In genomic region chr9:95764920-95765319, GRCh38 we compare ENCODE assay signal across 17 cellular contexts.
A peak's percentile ranks its signal among the peaks of the same experiment; 100 is the strongest.
DNase-seq lines count a peak whose midpoint lies in the region; ATAC-seq, FAIRE-seq and TF ChIP-seq lines count a peak whose summit lies in the region.
"Had no signal": no experiment of that assay in that cellular context is flagged by ENCODE, and none has a peak within 500 bp of the region (broad histone marks: within the 10 kb centered on the region; RNA-seq: fewer than 3 reads in every experiment).

No MANE protein-coding gene starts in this region.

- H2AK5ac ChIP-seq in H1 (ENCODE audit: low read depth, low read length) (no peak overlapping the region), neuronal stem cell (ENCODE audit: low read depth, low read length) (no peak overlapping the region)

- no peak overlapping the region for H4K8ac ChIP-seq in H1 (ENCODE audit: extremely low read depth, insufficient read depth, low read length)
- no peak overlapping the region for H4K8ac ChIP-seq in neuronal stem cell (ENCODE audit: low read depth, low read length)

- no peak for FAIRE-seq in H1 (lab: Jason Lieb, UNC)
- FAIRE-seq: GM12878 had no signal

- TF ChIP-seq EP300 in H1 (IDR thresholded peaks at IDR 0.05; ENCODE audit: borderline replicate concordance in 1 of 2, low read depth in 2 of 2, low read length in 2 of 2): no peak

- no peaks in the 10 kb centered on the region for H4K20me1 ChIP-seq in H1 (replicated peaks in 1 of 2; ENCODE audit: control insufficient read depth in 1 of 2, insufficient read depth in 2 of 2, low read length in 2 of 2)

- H3K27ac ChIP-seq in 22Rv1: peak overlapping the region; percentile 40; the same call in 1 of the 2 replicates
- no peak overlapping the region for H3K27ac ChIP-seq in H1 (ENCODE audit: low read depth, low read length)
- H3K27ac ChIP-seq in neuronal stem cell (replicated peaks; ENCODE audit: low read length): no peak overlapping the region
- H3K27ac ChIP-seq: dorsolateral prefrontal cortex, GM23248, HL-60 had no signal

- DNase-seq in NCI-H2227 (lab: John Stamatoyannopoulos, UW; ENCODE audit: unreplicated experiment): peak; percentile 20
- no peak for DNase-seq in H1 (ENCODE audit: low read depth in 1 of 2, low spot score in 2 of 2)
- DNase-seq in neuronal stem cell (ENCODE audit: low spot score): no peak
- DNase-seq in NCI-H1092 treated with DMSO at 0.1 percent for 48 hours (lab: John Stamatoyannopoulos, UW): no peak
- DNase-seq in activated CD4-positive, CD25-positive, alpha-beta regulatory T cell (lab: John Stamatoyannopoulos, UW): no peak
- DNase-seq in activated T-helper 1 cell treated with anti-CD3 and anti-CD28 coated beads, Interleukin-12 subunit alpha, Interleukin-12 subunit beta, Interleukin-2, Interleukin-4 antibody, amounts not matched to agents 30 ng/mL and 10 ng/mL and 1 ng/mL, durations not matched to agents 14 hours and 24 hours and 36 hours (ENCODE audit: low spot score): no peak
- DNase-seq: activated naive CD8-positive, alpha-beta T cell treated with anti-CD3 and anti-CD28 coated beads, Interleukin-2, amount 50 U/mL, for 24 hours; DND-41; dorsolateral prefrontal cortex; GM23248; kidney glomerular epithelial cell; MM.1S; NCI-H524 treated with DMSO at 0.1 percent for 48 hours had no signal

- H3K4me1 Mint-ChIP-seq in activated T-helper 1 cell treated with anti-CD3 and anti-CD28 coated beads, Interleukin-12 subunit alpha, Interleukin-12 subunit beta, Interleukin-2, Interleukin-4 antibody, amounts not matched to agents 30 ng/mL and 10 ng/mL and 1 ng/mL, durations not matched to agents 14 hours and 24 hours and 36 hours (ENCODE audit: low read depth): no peaks in the 10 kb centered on the region

- H3K4ac ChIP-seq in H1 (replicated peaks; ENCODE audit: insufficient read length, low read depth, low read length) (no peak overlapping the region), neuronal stem cell (ENCODE audit: low read length) (no peak overlapping the region)

- H2AFZ ChIP-seq in H1 (ENCODE audit: low read length) (no peak overlapping the region), neuronal stem cell (ENCODE audit: low read length) (peak overlapping the region; percentile 74)
- H2AFZ ChIP-seq: GM23248 had no signal

- WGBS in H1 (ENCODE audit: extremely low coverage in 1 of 2, insufficient coverage in 1 of 2, insufficient read length in 1 of 2, insufficient replicate concordance in 2 of 2, low coverage in 1 of 2, low lambda C conversion rate in 2 of 2, missing lambda C conversion rate in 1 of 2), 2 experiments: 81% methylated on average over 12 of the region's 12 CpGs; no CpG with 5 or more reads in 1 of the 2 experiments
- WGBS in neuronal stem cell (ENCODE audit: extremely low coverage in 2 of 2, insufficient read length in 2 of 2, insufficient replicate concordance in 1 of 2), 2 donors: no CpG with 5 or more reads among the region's 12 CpGs

- TF ChIP-seq CTCF in 22Rv1 (IDR thresholded peaks at IDR 0.05): no peak
- no peak for TF ChIP-seq CTCF in H1 (IDR thresholded peaks at IDR 0.05; ENCODE audit: control extremely low read depth in 1 of 3, insufficient read depth in 1 of 3, low read depth in 1 of 3, low read length in 3 of 3)

- ATAC-seq in GM21576 (IDR thresholded peaks at IDR 0.05; ENCODE audit: unreplicated experiment): no peak
- ATAC-seq: activated naive CD8-positive, alpha-beta T cell treated with anti-CD3 and anti-CD28 coated beads, Interleukin-2, amount 50 U/mL, for 24 hours; GM12878 had no signal

- H3K79me2 ChIP-seq in H1 (ENCODE audit: control insufficient read depth in 1 of 2, insufficient read depth in 2 of 2, low read length in 2 of 2): no peaks in the 10 kb centered on the region

- no peak overlapping the region for H3K27ac Mint-ChIP-seq in activated T-helper 1 cell treated with anti-CD3 and anti-CD28 coated beads, Interleukin-12 subunit alpha, Interleukin-12 subunit beta, Interleukin-2, Interleukin-4 antibody, amounts not matched to agents 30 ng/mL and 10 ng/mL and 1 ng/mL, durations not matched to agents 14 hours and 24 hours and 36 hours
- H3K27ac Mint-ChIP-seq: activated naive CD8-positive, alpha-beta T cell treated with anti-CD3 and anti-CD28 coated beads, Interleukin-2, amount 50 U/mL, for 24 hours had no signal

- H3K9me3 Mint-ChIP-seq in activated T-helper 1 cell treated with anti-CD3 and anti-CD28 coated beads, Interleukin-12 subunit alpha, Interleukin-12 subunit beta, Interleukin-2, Interleukin-4 antibody, amounts not matched to agents 30 ng/mL and 10 ng/mL and 1 ng/mL, durations not matched to agents 14 hours and 24 hours and 36 hours: no peaks in the 10 kb centered on the region
- H3K9me3 Mint-ChIP-seq: activated naive CD8-positive, alpha-beta T cell treated with anti-CD3 and anti-CD28 coated beads, Interleukin-2, amount 50 U/mL, for 24 hours had no signal

- H2BK120ac ChIP-seq in H1 (replicated peaks; ENCODE audit: low read depth, low read length): peak overlapping the region; percentile 78
- H2BK120ac ChIP-seq in neuronal stem cell (ENCODE audit: low read depth, low read length): no peak overlapping the region

- H3K4me3 ChIP-seq in H1 (ENCODE audit: extremely low read depth in 1 of 4, insufficient read depth in 2 of 4, low read depth in 3 of 4, low read length in 4 of 4) (no peak overlapping the region), neuronal stem cell (ENCODE audit: low read length in 2 of 2) (no peak overlapping the region)
- H3K4me3 ChIP-seq: GM12878, GM23248 had no signal

- H4K5ac ChIP-seq in H1 (ENCODE audit: insufficient read length, low read depth, low read length): peak overlapping the region; percentile 50

- H3K27me3 Mint-ChIP-seq in activated T-helper 1 cell treated with anti-CD3 and anti-CD28 coated beads, Interleukin-12 subunit alpha, Interleukin-12 subunit beta, Interleukin-2, Interleukin-4 antibody, amounts not matched to agents 30 ng/mL and 10 ng/mL and 1 ng/mL, durations not matched to agents 14 hours and 24 hours and 36 hours (ENCODE audit: insufficient read depth): peaks cover 5% of the 10 kb centered on the region

- H2BK12ac ChIP-seq in H1 (ENCODE audit: low read depth, low read length) (peak overlapping the region; percentile 45; the same call in 1 of the 2 replicates), neuronal stem cell (ENCODE audit: low read length) (no peak overlapping the region)

- H2BK15ac ChIP-seq in H1 (ENCODE audit: low read length) (no peak overlapping the region), neuronal stem cell (ENCODE audit: low read length) (no peak overlapping the region)

- H3K79me1 ChIP-seq in H1 (ENCODE audit: low read depth, low read length) (no peaks in the 10 kb centered on the region), neuronal stem cell (ENCODE audit: low read depth, low read length) (no peaks in the 10 kb centered on the region)

- no peak overlapping the region for H3K56ac ChIP-seq in H1 (replicated peaks; ENCODE audit: insufficient read length, low read depth, low read length)

- H2BK20ac ChIP-seq in H1 (ENCODE audit: low read length): peak overlapping the region; percentile 24; the same call in 1 of the 2 replicates

- 0 out of 7 replicates have a peak, but pooled peaks cover 0 to 6% (median 1%) of the 10 kb centered on the region in 4 experiments for H3K27me3 ChIP-seq in H1 (replicated peaks in 1 of 4; ENCODE audit: control insufficient read depth in 3 of 4, extremely low read depth in 1 of 4, insufficient read depth in 3 of 4, low read length in 3 of 4)
- peaks cover 0 to 1% (median 0%) of the 10 kb centered on the region in 3 experiments for H3K27me3 ChIP-seq in neuronal stem cell (ENCODE audit: control insufficient read depth in 3 of 3, insufficient read depth in 3 of 3, low read depth in 1 of 3, low read length in 3 of 3)

- peak overlapping the region; percentile 64; the same call in 1 of the 2 replicates for H2BK5ac ChIP-seq in H1 (ENCODE audit: low read depth, low read length)
- no peak overlapping the region for H2BK5ac ChIP-seq in neuronal stem cell (ENCODE audit: low read length)

- H3K9ac ChIP-seq in H1 (replicated peaks in 1 of 4; ENCODE audit: extremely low read depth in 1 of 4, low read depth in 3 of 4, low read length in 3 of 4) (no peak overlapping the region; a peak in 1 of 7 replicates), neuronal stem cell (ENCODE audit: low read depth, low read length, poor library complexity) (no peak overlapping the region)
- H3K9ac ChIP-seq: GM23248 had no signal

- no peak overlapping the region for H3K14ac ChIP-seq in H1 (ENCODE audit: insufficient read length)
- H3K14ac ChIP-seq in neuronal stem cell (ENCODE audit: low read length): no peak overlapping the region

- H3K23ac ChIP-seq in H1 (ENCODE audit: insufficient read length) (no peak overlapping the region), neuronal stem cell (ENCODE audit: low read depth, low read length, poor library complexity) (no peak overlapping the region)

- CTCF ChIA-PET in H1 (lab: Charles Lee; ENCODE audit: partially characterized antibody): no interaction called here

- no peaks in the 10 kb centered on the region for H3K36me3 ChIP-seq in H1 (ENCODE audit: control insufficient read depth in 2 of 4, insufficient read depth in 4 of 4, low read length in 3 of 4)
- no peaks in the 10 kb centered on the region for H3K36me3 ChIP-seq in neuronal stem cell (replicated peaks in 1 of 2; ENCODE audit: control insufficient read depth in 2 of 2, insufficient read depth in 2 of 2, low read length in 2 of 2)

- H3K4me2 ChIP-seq in H1 (ENCODE audit: insufficient read depth in 1 of 2, low read depth in 2 of 2, low read length in 2 of 2): no peak overlapping the region
- H3K4me2 ChIP-seq in neuronal stem cell (ENCODE audit: insufficient read depth, low read length, poor library complexity, severe bottlenecking): no peak overlapping the region

- H3K4me1 ChIP-seq in H1 (replicated peaks in 1 of 4; ENCODE audit: control insufficient read depth in 3 of 4, insufficient read depth in 4 of 4, low read length in 3 of 4) (peaks cover 5 to 18% (median 17%) of the 10 kb centered on the region in 4 experiments), neuronal stem cell (ENCODE audit: control insufficient read depth in 2 of 2, insufficient read depth in 1 of 2, low read depth in 1 of 2, low read length in 2 of 2) (peaks cover 8 to 23% of the 10 kb centered on the region in 2 donors)

- TF ChIP-seq POLR2A in H1 (IDR thresholded peaks at IDR 0.05; ENCODE audit: control extremely low read depth in 1 of 2, low read depth in 2 of 2, low read length in 2 of 2): no peak

- POLR2A ChIA-PET in H1 (lab: Charles Lee; ENCODE audit: partially characterized antibody): interaction anchor here (1.0 to 1.1 kb wide), 2 partner anchors 10 to 109 kb away, joined by 3 read pairs; no protein-coding TSS in a partner anchor

- TF ChIP-seq RAD21 in H1 (IDR thresholded peaks at IDR 0.05 in 1 of 2, conservative IDR thresholded peaks at IDR 0.05 in 1 of 2; ENCODE audit: low read depth in 2 of 2, low read length in 2 of 2): no peak

- intact Hi-C loops in activated T-helper 1 cell treated with anti-CD3 and anti-CD28 coated beads, Interleukin-12 subunit alpha, Interleukin-12 subunit beta, Interleukin-2, Interleukin-4 antibody, amounts not matched to agents 30 ng/mL and 10 ng/mL and 1 ng/mL, durations not matched to agents 14 hours and 24 hours and 36 hours (cut with micrococcal nuclease): no loop called here

- peak overlapping the region; percentile 93 for H4K91ac ChIP-seq in H1 (replicated peaks; ENCODE audit: insufficient read length, low read length)
- H4K91ac ChIP-seq in neuronal stem cell (ENCODE audit: low read depth, low read length, poor library complexity): no peak overlapping the region

- no peak overlapping the region for H3K18ac ChIP-seq in H1 (ENCODE audit: extremely low read depth, low read length)
- peak overlapping the region; percentile 39 for H3K18ac ChIP-seq in neuronal stem cell (ENCODE audit: low read length)

- H3K9me3 ChIP-seq in H1 (ENCODE audit: insufficient read depth in 2 of 2, low read depth in 1 of 2, low read length in 1 of 2): no peaks in the 10 kb centered on the region
- no peaks in the 10 kb centered on the region for H3K9me3 ChIP-seq in neuronal stem cell (replicated peaks in 1 of 2; ENCODE audit: control insufficient read depth in 2 of 2, insufficient read depth in 1 of 2, low read depth in 1 of 2, low read length in 2 of 2)

- no peak overlapping the region for H3K4me3 Mint-ChIP-seq in activated T-helper 1 cell treated with anti-CD3 and anti-CD28 coated beads, Interleukin-12 subunit alpha, Interleukin-12 subunit beta, Interleukin-2, Interleukin-4 antibody, amounts not matched to agents 30 ng/mL and 10 ng/mL and 1 ng/mL, durations not matched to agents 14 hours and 24 hours and 36 hours
- H3K4me3 Mint-ChIP-seq: activated naive CD8-positive, alpha-beta T cell treated with anti-CD3 and anti-CD28 coated beads, Interleukin-2, amount 50 U/mL, for 24 hours had no signal

- no peaks in the 10 kb centered on the region for H3K23me2 ChIP-seq in H1 (ENCODE audit: low read depth, low read length)

- no peaks in the 10 kb centered on the region for H3K36me3 Mint-ChIP-seq in activated T-helper 1 cell treated with anti-CD3 and anti-CD28 coated beads, Interleukin-12 subunit alpha, Interleukin-12 subunit beta, Interleukin-2, Interleukin-4 antibody, amounts not matched to agents 30 ng/mL and 10 ng/mL and 1 ng/mL, durations not matched to agents 14 hours and 24 hours and 36 hours (ENCODE audit: low read depth)
